ENCODE assay signal across 36 cellular contexts in genomic region chr1:182244451-182244850, GRCh38.
"Had no signal": no experiment of that assay in that cellular context is flagged by ENCODE, and none has a peak within 500 bp of the region (broad histone marks: within the 10 kb centered on the region; RNA-seq: fewer than 3 reads in every experiment).

No MANE protein-coding gene starts in this region.

- H3K4me3 ChIP-seq: adrenal gland, body of pancreas, cardiac muscle cell, colonic mucosa, esophagus squamous epithelium, gastroesophageal sphincter had no signal

- H3K9me3 Mint-ChIP-seq: activated CD4-positive, alpha-beta memory T cell treated with anti-CD3 and anti-CD28 coated beads for 36 hours; activated CD4-positive, alpha-beta T cell treated with anti-CD3 and anti-CD28 coated beads, Interleukin-2, amount 10 ng/mL, durations not matched to agents 24 days and 14 days; activated naive CD4-positive, alpha-beta T cell treated with anti-CD3 and anti-CD28 coated beads for 36 hours; activated naive CD4-positive, alpha-beta T cell treated with anti-CD3 and anti-CD28 coated beads, Interleukin-2, amount 50 U/mL, for 24 hours; activated naive CD8-positive, alpha-beta T cell treated with anti-CD3 and anti-CD28 coated beads for 36 hours; activated naive CD8-positive, alpha-beta T cell treated with anti-CD3 and anti-CD28 coated beads, Interleukin-2, amount 50 U/mL, for 24 hours; activated T-helper 1 cell treated with anti-CD3 and anti-CD28 coated beads, Interleukin-12 subunit alpha, Interleukin-12 subunit beta, Interleukin-2, Interleukin-4 antibody, amounts not matched to agents 30 ng/mL and 10 ng/mL and 1 ng/mL, durations not matched to agents 14 hours and 24 hours and 36 hours; activated T-helper 2 cell treated with anti-CD3 and anti-CD28 coated beads, Interferon-gamma antibody, Interleukin-2, Interleukin-4, amounts not matched to agents 10 μg/mL and 5 μg/mL and 100 μg/mL, durations not matched to agents 14 hours and 24 hours and 36 hours; T-helper 2 cell treated with Interferon-gamma antibody and Interleukin-4, amounts not matched to agents 5 μg/mL and 100 μg/mL, for 36 hours had no signal

- H3K9me3 ChIP-seq: adrenal gland, body of pancreas, colonic mucosa, esophagus squamous epithelium, gastroesophageal sphincter had no signal

- DNase-seq: activated CD4-positive, alpha-beta memory T cell treated with anti-CD3 and anti-CD28 coated beads for 36 hours; activated CD4-positive, alpha-beta T cell treated with anti-CD3 and anti-CD28 coated beads for 36 hours; activated CD4-positive, alpha-beta T cell treated with anti-CD3 and anti-CD28 coated beads, Interleukin-2, amount 10 ng/mL, durations not matched to agents 24 days and 14 days; activated CD4-positive, CD25-positive, alpha-beta regulatory T cell; activated CD4-positive, CD25-positive, alpha-beta regulatory T cell treated with anti-CD3 and anti-CD28 coated beads, Interleukin-2, amount 50 U/mL, for 72 hours; activated CD8-positive, alpha-beta memory T cell treated with anti-CD3 and anti-CD28 coated beads, Interleukin-2, amount 10 ng/mL, durations not matched to agents 7 days and 5 days; activated CD8-positive, alpha-beta memory T cell treated with anti-CD3 and anti-CD28 coated beads, Interleukin-2, amount 50 U/mL, for 4 hours; activated CD8-positive, alpha-beta T cell treated with anti-CD3 and anti-CD28 coated beads, Interleukin-2, amount 10 ng/mL, durations not matched to agents 7 days and 5 days; activated effector memory CD4-positive, alpha-beta T cell treated with anti-CD3 and anti-CD28 coated beads, Interleukin-2, amount 50 U/mL, for 16 hours; activated naive CD4-positive, alpha-beta T cell treated with anti-CD3 and anti-CD28 coated beads for 36 hours; activated naive CD8-positive, alpha-beta T cell treated with anti-CD3 and anti-CD28 coated beads for 36 hours; activated naive CD8-positive, alpha-beta T cell treated with anti-CD3 and anti-CD28 coated beads, Interleukin-2, amount 50 U/mL, for 24 hours; activated T-cell treated with anti-CD3 and anti-CD28 coated beads, Interleukin-2, amount 50 U/mL, for 1 hour; activated T-cell treated with anti-CD3 and anti-CD28 coated beads, Interleukin-2, amount 50 U/mL, for 48 hours; adrenal gland; amygdala; aorta; body of pancreas; central memory CD4-positive, alpha-beta T cell; cerebellar nuclear complex; colonic mucosa; effector CD8-positive, alpha-beta T cell; esophagus squamous epithelium; foreskin melanocyte; T-helper 1 cell; T-helper 17 cell; T1000 had no signal

- H3K36me3 Mint-ChIP-seq: activated CD4-positive, alpha-beta memory T cell treated with anti-CD3 and anti-CD28 coated beads for 36 hours; activated naive CD4-positive, alpha-beta T cell treated with anti-CD3 and anti-CD28 coated beads, Interleukin-2, amount 50 U/mL, for 24 hours; activated naive CD8-positive, alpha-beta T cell treated with anti-CD3 and anti-CD28 coated beads for 36 hours had no signal

- H3K27me3 ChIP-seq: adrenal gland, body of pancreas, colonic mucosa, esophagus squamous epithelium, gastroesophageal sphincter had no signal

- ATAC-seq: activated CD4-positive, alpha-beta T cell treated with anti-CD3 and anti-CD28 coated beads for 36 hours; activated CD8-positive, alpha-beta memory T cell treated with anti-CD3 and anti-CD28 coated beads, Interleukin-2, amount 10 ng/mL, durations not matched to agents 7 days and 5 days; activated CD8-positive, alpha-beta T cell treated with anti-CD3 and anti-CD28 coated beads, Interleukin-2, amount 10 ng/mL, durations not matched to agents 7 days and 5 days; activated naive CD8-positive, alpha-beta T cell treated with anti-CD3 and anti-CD28 coated beads, Interleukin-2, amount 50 U/mL, for 24 hours; body of pancreas; gastroesophageal sphincter; T-helper 17 cell had no signal

- H3K4me1 ChIP-seq: adrenal gland, body of pancreas, colonic mucosa, gastroesophageal sphincter had no signal

- H3K27ac ChIP-seq: adrenal gland, body of pancreas, cardiac muscle cell, colonic mucosa, epithelial cell of prostate, esophagus squamous epithelium, gastroesophageal sphincter had no signal

- H3K36me3 ChIP-seq: adrenal gland, cardiac muscle cell, colonic mucosa, esophagus squamous epithelium, gastroesophageal sphincter had no signal

- H3K27me3 Mint-ChIP-seq: activated naive CD4-positive, alpha-beta T cell treated with anti-CD3 and anti-CD28 coated beads, Interleukin-2, amount 50 U/mL, for 24 hours; activated naive CD8-positive, alpha-beta T cell treated with anti-CD3 and anti-CD28 coated beads for 36 hours; activated naive CD8-positive, alpha-beta T cell treated with anti-CD3 and anti-CD28 coated beads, Interleukin-2, amount 50 U/mL, for 24 hours had no signal

- FAIRE-seq: endometrium, endothelial cell of umbilical vein had no signal

- H3K27ac Mint-ChIP-seq: activated CD4-positive, alpha-beta memory T cell treated with anti-CD3 and anti-CD28 coated beads for 36 hours; activated CD4-positive, alpha-beta T cell treated with anti-CD3 and anti-CD28 coated beads for 36 hours; activated CD4-positive, alpha-beta T cell treated with anti-CD3 and anti-CD28 coated beads, Interleukin-2, amount 10 ng/mL, durations not matched to agents 24 days and 14 days; activated CD8-positive, alpha-beta memory T cell treated with anti-CD3 and anti-CD28 coated beads, Interleukin-2, amount 10 ng/mL, durations not matched to agents 7 days and 5 days; activated CD8-positive, alpha-beta T cell treated with anti-CD3 and anti-CD28 coated beads, Interleukin-2, amount 10 ng/mL, durations not matched to agents 7 days and 5 days; activated naive CD4-positive, alpha-beta T cell treated with anti-CD3 and anti-CD28 coated beads for 36 hours; activated naive CD4-positive, alpha-beta T cell treated with anti-CD3 and anti-CD28 coated beads, Interleukin-2, amount 50 U/mL, for 24 hours; activated naive CD8-positive, alpha-beta T cell treated with anti-CD3 and anti-CD28 coated beads for 36 hours; activated naive CD8-positive, alpha-beta T cell treated with anti-CD3 and anti-CD28 coated beads, Interleukin-2, amount 50 U/mL, for 24 hours; activated T-helper 1 cell treated with anti-CD3 and anti-CD28 coated beads, Interleukin-12 subunit alpha, Interleukin-12 subunit beta, Interleukin-2, Interleukin-4 antibody, amounts not matched to agents 30 ng/mL and 10 ng/mL and 1 ng/mL, durations not matched to agents 14 hours and 24 hours and 36 hours; activated T-helper 2 cell treated with anti-CD3 and anti-CD28 coated beads, Interferon-gamma antibody, Interleukin-2, Interleukin-4, amounts not matched to agents 10 μg/mL and 5 μg/mL and 100 μg/mL, durations not matched to agents 14 hours and 24 hours and 36 hours; T-helper 17 cell; T-helper 2 cell treated with Interferon-gamma antibody and Interleukin-4, amounts not matched to agents 5 μg/mL and 100 μg/mL, for 36 hours had no signal

- H3K4me3 Mint-ChIP-seq: activated CD4-positive, alpha-beta memory T cell treated with anti-CD3 and anti-CD28 coated beads for 36 hours; activated CD4-positive, alpha-beta T cell treated with anti-CD3 and anti-CD28 coated beads for 36 hours; activated CD4-positive, alpha-beta T cell treated with anti-CD3 and anti-CD28 coated beads, Interleukin-2, amount 10 ng/mL, durations not matched to agents 24 days and 14 days; activated CD8-positive, alpha-beta memory T cell treated with anti-CD3 and anti-CD28 coated beads, Interleukin-2, amount 10 ng/mL, durations not matched to agents 7 days and 5 days; activated CD8-positive, alpha-beta T cell treated with anti-CD3 and anti-CD28 coated beads, Interleukin-2, amount 10 ng/mL, durations not matched to agents 7 days and 5 days; activated naive CD4-positive, alpha-beta T cell treated with anti-CD3 and anti-CD28 coated beads for 36 hours; activated naive CD4-positive, alpha-beta T cell treated with anti-CD3 and anti-CD28 coated beads, Interleukin-2, amount 50 U/mL, for 24 hours; activated naive CD8-positive, alpha-beta T cell treated with anti-CD3 and anti-CD28 coated beads for 36 hours; activated naive CD8-positive, alpha-beta T cell treated with anti-CD3 and anti-CD28 coated beads, Interleukin-2, amount 50 U/mL, for 24 hours; activated T-helper 1 cell treated with anti-CD3 and anti-CD28 coated beads, Interleukin-12 subunit alpha, Interleukin-12 subunit beta, Interleukin-2, Interleukin-4 antibody, amounts not matched to agents 30 ng/mL and 10 ng/mL and 1 ng/mL, durations not matched to agents 14 hours and 24 hours and 36 hours; T-helper 17 cell; T-helper 2 cell treated with Interferon-gamma antibody and Interleukin-4, amounts not matched to agents 5 μg/mL and 100 μg/mL, for 36 hours had no signal
